ENCODE assay signal across 8 cellular contexts in genomic region chr3:31959951-31960792, GRCh38. TPM values are rescaled to one million over a fixed set of nuclear protein-coding genes. Genes with fewer than 3 reads are reported as not detected.
DNase-seq lines count a peak whose midpoint lies in the region; ATAC-seq, FAIRE-seq and TF ChIP-seq lines count a peak whose summit lies in the region.

No MANE protein-coding gene starts in this region.

- peaks cover 11% of the 10 kb centered on the region for H3K36me3 ChIP-seq in OCI-LY3 (replicated peaks; ENCODE audit: low read depth, low read length)

- H2AFZ ChIP-seq in OCI-LY3 (ENCODE audit: low read depth, low read length), result no peak overlapping the region

- peak overlapping the region; percentile 73 for H3K4me2 ChIP-seq in OCI-LY3 (ENCODE audit: low read length)

- no peak for TF ChIP-seq CTCF in OCI-LY3 (IDR thresholded peaks at IDR 0.05; ENCODE audit: low read depth, low read length)
- no peak for TF ChIP-seq CTCF in fibroblast of villous mesenchyme (IDR thresholded peaks at IDR 0.05; ENCODE audit: insufficient read depth, low read depth, low read length)

- no peaks in the 10 kb centered on the region for H4K20me1 ChIP-seq in OCI-LY3 (ENCODE audit: insufficient read depth, low read length)

- peaks cover 83% of the 10 kb centered on the region for H3K79me2 ChIP-seq in OCI-LY3 (ENCODE audit: low read length)

- H3K27me3 ChIP-seq in OCI-LY3 (ENCODE audit: low read depth, low read length), result no peaks in the 10 kb centered on the region

- peak overlapping the region; percentile 54; the same call in 1 of the 2 replicates for H3K9ac ChIP-seq in OCI-LY3 (ENCODE audit: low read length)

- ATAC-seq in HG03521 (IDR thresholded peaks at IDR 0.05; ENCODE audit: unreplicated experiment), result no peak

- H3K27ac ChIP-seq in OCI-LY3 (ENCODE audit: low read length), result peak overlapping the region; percentile 73

- H3K4me1 ChIP-seq in OCI-LY3 (ENCODE audit: low read length), result peaks cover 59% of the 10 kb centered on the region

- H3K9me3 ChIP-seq in OCI-LY3 (ENCODE audit: insufficient read depth, low read length), result peaks cover 11% of the 10 kb centered on the region

- DNase-seq in GM19239 (ENCODE audit: insufficient read length, low spot score), result no peak
- DNase-seq in fibroblast of villous mesenchyme (ENCODE audit: low read depth), result peak; percentile 77
- DNase-seq in skeletal muscle cell (ENCODE audit: low read depth), result no peak
- DNase-seq in KG1 (lab: John Stamatoyannopoulos, UW), result no peak
- DNase-seq in NCI-H2227 treated with DMSO at 0.1 percent for 48 hours (lab: John Stamatoyannopoulos, UW), result no peak
- no peak for DNase-seq in T-helper 2 cell

- H3K4me3 ChIP-seq in OCI-LY3 (ENCODE audit: low read length) (peak overlapping the region; percentile 51), fibroblast of villous mesenchyme (ENCODE audit: low read depth, low read length) (peak overlapping the region; percentile 30), skeletal muscle cell (ENCODE audit: low read depth, low read length) (peak overlapping the region; percentile 11)

- peak; percentile 84 for FAIRE-seq in GM19239 (lab: Jason Lieb, UNC)

RNA-seq across cellular contexts. Expression of gene OSBPL10, which starts 20.9 kb away (rescaled TPM):
- total RNA-seq in fibroblast of villous mesenchyme, result 7.3 and 16.8 TPM in 2 replicates

RNA-seq across cellular contexts. Expression of gene ZNF860, which starts 21.4 kb away (rescaled TPM):
- 0.86 and 0.97 TPM in 2 replicates for total RNA-seq in fibroblast of villous mesenchyme
